1 cellular context compared by ENCODE assay signal in genomic region chr9:110340306-110340705, GRCh38.
A peak's percentile ranks its signal among the peaks of the same experiment; 100 is the strongest.
TF ChIP-seq lines count a peak whose summit lies in the region.

No MANE protein-coding gene starts in this region.

TF ChIP-seq in HepG2, 621 proteins besides CTCF, POLR2A, EP300 and RAD21 (continued from another document):
- peak; percentile 35 for TF ChIP-seq TEAD3 (CRISPR knock-in tag; optimal IDR thresholded peaks at IDR 0.05; ENCODE audit: borderline replicate concordance)
- no peak for TF ChIP-seq MLXIP (CRISPR knock-in tag; IDR thresholded peaks at IDR 0.05; ENCODE audit: borderline replicate concordance)
